Comparison of ENCODE assay signal across 8 cellular contexts in the genomic region with DNA sequence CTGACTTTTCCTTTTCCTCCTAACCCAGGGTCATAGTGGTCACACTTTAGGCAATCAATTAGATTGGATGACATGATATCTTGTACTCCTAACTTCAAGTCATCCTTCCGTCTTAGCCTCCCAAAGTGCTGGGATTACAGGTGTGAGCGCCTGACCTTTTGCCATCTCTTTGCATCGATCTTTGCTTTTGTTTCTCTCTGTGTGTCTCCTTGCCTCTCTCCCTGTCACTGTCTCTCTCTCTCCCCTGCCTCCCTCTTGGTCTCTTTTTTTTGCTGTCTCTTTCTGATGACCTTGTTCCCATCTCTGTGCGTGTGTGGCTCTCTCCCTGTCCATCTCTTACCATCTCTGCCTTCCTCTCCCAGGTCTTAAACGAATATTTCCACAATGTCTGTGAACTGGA. TPM values are rescaled to one million over a fixed set of nuclear protein-coding genes. Genes with fewer than 3 reads are reported as not detected.
DNase-seq lines count a peak whose midpoint lies in the region; ATAC-seq and TF ChIP-seq lines count a peak whose summit lies in the region.
"Not testable (repeated sequence)": the region's sequence is repeated elsewhere in the genome, so short reads cannot be mapped to it uniquely, and the experiment has no call there.

No MANE protein-coding gene starts in this region.

- not testable (repeated sequence) for H3K27me3 ChIP-seq in CD4-positive, alpha-beta memory T cell (ENCODE audit: insufficient read depth, low read length); Karpas-422 (ENCODE audit: low read length); right cardiac atrium (ENCODE audit: control insufficient read depth, insufficient read depth); stomach smooth muscle (ENCODE audit: control insufficient read depth in 1 of 2, insufficient read depth in 2 of 2, low read length in 2 of 2)

- H3K4me3 ChIP-seq in CD4-positive, alpha-beta memory T cell (ENCODE audit: low read length in 2 of 2), result peak overlapping the region; percentile 78 to 94
- H3K4me3 ChIP-seq in Karpas-422 (ENCODE audit: low read length), result peak overlapping the region; percentile 99
- peak overlapping the region; percentile 98 for H3K4me3 ChIP-seq in choroid plexus epithelial cell (ENCODE audit: low read depth, low read length)
- H3K4me3 ChIP-seq in right cardiac atrium (ENCODE audit: low read length), result peak overlapping the region; percentile 16
- H3K4me3 ChIP-seq in stomach smooth muscle (ENCODE audit: low read length in 2 of 2), result peak overlapping the region; percentile 93 to 97

- peak overlapping the region; percentile 47 to 97 (median 93) for H3K27ac Mint-ChIP-seq in CD4-positive, alpha-beta memory T cell
- peak overlapping the region; percentile 90 for H3K27ac Mint-ChIP-seq in activated CD4-positive, alpha-beta memory T cell treated with anti-CD3 and anti-CD28 coated beads for 36 hours
- H3K27ac Mint-ChIP-seq in natural killer cell treated with Interleukin-12 subunit alpha and Interleukin-12 subunit beta and Interleukin-15 and Interleukin-18, amount 100 ng/mL, for 72 hours, result peak overlapping the region; percentile 87 to 94

- peak; percentile 4 for ATAC-seq in GM21619 (IDR thresholded peaks at IDR 0.05; ENCODE audit: unreplicated experiment)
- ATAC-seq in right cardiac atrium; natural killer cell treated with Interleukin-12 subunit alpha and Interleukin-12 subunit beta and Interleukin-15 and Interleukin-18, amount 100 ng/mL, for 72 hours: not testable (repeated sequence)

- 26% methylated on average over 5 of the region's 5 CpGs for WGBS in right cardiac atrium

- H3K9me3 ChIP-seq in CD4-positive, alpha-beta memory T cell (ENCODE audit: control insufficient read depth in 1 of 2, low read length in 2 of 2); Karpas-422 (ENCODE audit: low read length); right cardiac atrium (ENCODE audit: control insufficient read depth, low read length); stomach smooth muscle (ENCODE audit: control insufficient read depth in 2 of 2, low read length in 2 of 2): not testable (repeated sequence)

- H3K36me3 Mint-ChIP-seq in CD4-positive, alpha-beta memory T cell, result peaks cover 3 to 25% of the 10 kb centered on the region in 2 donors
- H3K36me3 Mint-ChIP-seq in activated CD4-positive, alpha-beta memory T cell treated with anti-CD3 and anti-CD28 coated beads for 36 hours, result peaks cover 19% of the 10 kb centered on the region
- H3K36me3 Mint-ChIP-seq in natural killer cell treated with Interleukin-12 subunit alpha and Interleukin-12 subunit beta and Interleukin-15 and Interleukin-18, amount 100 ng/mL, for 72 hours, result not testable (repeated sequence)

- not testable (repeated sequence) for H2AFZ ChIP-seq in Karpas-422 (ENCODE audit: low read length)

- H3K4me1 Mint-ChIP-seq in CD4-positive, alpha-beta memory T cell, result peaks cover 29 to 47% (median 32%) of the 10 kb centered on the region in 4 donors
- peaks cover 35% of the 10 kb centered on the region for H3K4me1 Mint-ChIP-seq in activated CD4-positive, alpha-beta memory T cell treated with anti-CD3 and anti-CD28 coated beads for 36 hours (ENCODE audit: low read depth)
- peaks cover 16 to 18% of the 10 kb centered on the region in 2 donors for H3K4me1 Mint-ChIP-seq in natural killer cell treated with Interleukin-12 subunit alpha and Interleukin-12 subunit beta and Interleukin-15 and Interleukin-18, amount 100 ng/mL, for 72 hours (ENCODE audit: low read depth in 2 of 2)

- H3K27me3 Mint-ChIP-seq in CD4-positive, alpha-beta memory T cell; activated CD4-positive, alpha-beta memory T cell treated with anti-CD3 and anti-CD28 coated beads for 36 hours; natural killer cell treated with Interleukin-12 subunit alpha and Interleukin-12 subunit beta and Interleukin-15 and Interleukin-18, amount 100 ng/mL, for 72 hours: not testable (repeated sequence)

- peak overlapping the region; percentile 82 for H3K4me2 ChIP-seq in Karpas-422 (ENCODE audit: low read depth, low read length, poor library complexity, severe bottlenecking)

- CTCF ChIA-PET in CD4-positive, alpha-beta memory T cell (lab: Charles Lee; ENCODE audit: partially characterized antibody), result not testable (repeated sequence)
- CTCF ChIA-PET in activated CD4-positive, alpha-beta memory T cell treated with anti-CD3 and anti-CD28 coated beads for 36 hours (lab: Charles Lee), result interaction anchor here (1.0 kb wide), 1 partner anchor 12 kb away, joined by 3 read pairs; no protein-coding TSS in a partner anchor

- H4K20me1 ChIP-seq in Karpas-422 (ENCODE audit: insufficient read depth, low read depth, low read length), result not testable (repeated sequence)

- peak overlapping the region; percentile 96 to 98 (median 98) for H3K4me3 Mint-ChIP-seq in CD4-positive, alpha-beta memory T cell
- H3K4me3 Mint-ChIP-seq in activated CD4-positive, alpha-beta memory T cell treated with anti-CD3 and anti-CD28 coated beads for 36 hours, result peak overlapping the region; percentile 98
- peak overlapping the region; percentile 99 for H3K4me3 Mint-ChIP-seq in natural killer cell treated with Interleukin-12 subunit alpha and Interleukin-12 subunit beta and Interleukin-15 and Interleukin-18, amount 100 ng/mL, for 72 hours

- H3K9me2 ChIP-seq in Karpas-422 (replicated peaks; ENCODE audit: insufficient read depth, low read length), result not testable (repeated sequence)

- H3K9ac ChIP-seq in Karpas-422 (ENCODE audit: low read length), result peak overlapping the region; percentile 97
- peak overlapping the region in 1 of 2 donors; percentile 65 for H3K9ac ChIP-seq in stomach smooth muscle (ENCODE audit: low read length in 2 of 2)

- H3K27ac ChIP-seq in CD4-positive, alpha-beta memory T cell (ENCODE audit: low read depth, low read length), result peak overlapping the region; percentile 74
- not testable (repeated sequence) for H3K27ac ChIP-seq in Karpas-422 (ENCODE audit: low read length); right cardiac atrium (ENCODE audit: low read length); stomach smooth muscle (ENCODE audit: low read length)

- intact Hi-C loops in CD4-positive, alpha-beta memory T cell (cut with micrococcal nuclease), result loop anchor here (1.0 to 5.0 kb wide), 4 partner anchors 75 to 970 kb away; partner anchors contain the start of genes CFAP36, EML6 and PPP4R3B
- intact Hi-C loops in activated CD4-positive, alpha-beta memory T cell treated with anti-CD3 and anti-CD28 coated beads for 36 hours (cut with micrococcal nuclease), result loop anchor here (1.0 to 10.0 kb wide), 3 partner anchors 75 to 638 kb away; partner anchors contain the start of genes CFAP36, PPP4R3B and RTN4
- intact Hi-C loops in right cardiac atrium (cut with DNase I), result not testable (repeated sequence)

- not testable (repeated sequence) for DNase-seq in CD4-positive, alpha-beta memory T cell; Karpas-422; activated CD4-positive, alpha-beta memory T cell treated with anti-CD3 and anti-CD28 coated beads for 36 hours; choroid plexus epithelial cell (ENCODE audit: low read depth); right cardiac atrium; natural killer cell treated with Interleukin-12 subunit alpha and Interleukin-12 subunit beta and Interleukin-15 and Interleukin-18, amount 100 ng/mL, for 72 hours (ENCODE audit: low spot score)

- not testable (repeated sequence) for H3K9me3 Mint-ChIP-seq in CD4-positive, alpha-beta memory T cell; activated CD4-positive, alpha-beta memory T cell treated with anti-CD3 and anti-CD28 coated beads for 36 hours; natural killer cell treated with Interleukin-12 subunit alpha and Interleukin-12 subunit beta and Interleukin-15 and Interleukin-18, amount 100 ng/mL, for 72 hours

- not testable (repeated sequence) for H3K36me3 ChIP-seq in CD4-positive, alpha-beta memory T cell (ENCODE audit: insufficient read depth, low read length); stomach smooth muscle (ENCODE audit: control insufficient read depth in 2 of 2, insufficient read depth in 2 of 2, low read length in 2 of 2)
- peaks cover 13% of the 10 kb centered on the region; the same call in 1 of the 2 replicates for H3K36me3 ChIP-seq in Karpas-422 (ENCODE audit: insufficient read depth, low read length)

- POLR2A ChIA-PET in CD4-positive, alpha-beta memory T cell (lab: Charles Lee; ENCODE audit: partially characterized antibody), result interaction anchor here (0.6 to 1.3 kb wide), 3 partner anchors 76 to 793 kb away, joined by 3 to 10 read pairs (median 5); partner anchors contain the start of genes CFAP36 and PPP4R3B
- POLR2A ChIA-PET in activated CD4-positive, alpha-beta memory T cell treated with anti-CD3 and anti-CD28 coated beads for 36 hours (lab: Charles Lee), result not testable (repeated sequence)

- not testable (repeated sequence) for TF ChIP-seq CTCF in choroid plexus epithelial cell (conservative IDR thresholded peaks at IDR 0.05; ENCODE audit: low read depth, low read length)

- H3K4me1 ChIP-seq in CD4-positive, alpha-beta memory T cell (ENCODE audit: insufficient read depth, low read length), result peaks cover 16% of the 10 kb centered on the region
- peaks cover 23% of the 10 kb centered on the region for H3K4me1 ChIP-seq in Karpas-422 (ENCODE audit: low read length)
- not testable (repeated sequence) for H3K4me1 ChIP-seq in right cardiac atrium (ENCODE audit: control insufficient read depth, insufficient read depth, low read length); stomach smooth muscle (ENCODE audit: control insufficient read depth, insufficient read depth, low read length)

- H3K79me2 ChIP-seq in Karpas-422 (ENCODE audit: low read length), result peaks cover 58% of the 10 kb centered on the region

RNA-seq across cellular contexts. Expression of gene PNPT1, which starts 0.9 kb away (rescaled TPM):
- 10 to 100 TPM; 21.9 to 26.5 TPM for total RNA-seq in CD4-positive, alpha-beta memory T cell
- 10 to 100 TPM; 28.2 to 29.2 TPM for polyA plus RNA-seq in CD4-positive, alpha-beta memory T cell
- 35.5 and 50.9 TPM in 2 replicates for total RNA-seq in Karpas-422 (2014; rRNA removed; shearing (Covaris generic); ENCODE audit: low replicate concordance)
- total RNA-seq in activated CD4-positive, alpha-beta memory T cell treated with anti-CD3 and anti-CD28 coated beads for 36 hours, result 10 to 100 TPM; 44.0 to 48.4 TPM
- total RNA-seq in right cardiac atrium, result 10 to 100 TPM; 17.7 to 23.5 (median 21.8) TPM
- 11.7 TPM for polyA plus RNA-seq in right cardiac atrium
- 10 to 100 TPM; 30.4 to 64.9 TPM for total RNA-seq in natural killer cell treated with Interleukin-12 subunit alpha and Interleukin-12 subunit beta and Interleukin-15 and Interleukin-18, amount 100 ng/mL, for 72 hours

Comparison
In these comparisons a context has a peak if more than half of its experiments do, and no peak if none do; other contexts are left out.
1. H3K4me3 ChIP-seq: peak in every context shown above with its lines; median percentile 99 in Karpas-422; 98 in choroid plexus epithelial cell; 95 in stomach smooth muscle; 86 in CD4-positive, alpha-beta memory T cell; 16 in right cardiac atrium.